In the genomic region with DNA sequence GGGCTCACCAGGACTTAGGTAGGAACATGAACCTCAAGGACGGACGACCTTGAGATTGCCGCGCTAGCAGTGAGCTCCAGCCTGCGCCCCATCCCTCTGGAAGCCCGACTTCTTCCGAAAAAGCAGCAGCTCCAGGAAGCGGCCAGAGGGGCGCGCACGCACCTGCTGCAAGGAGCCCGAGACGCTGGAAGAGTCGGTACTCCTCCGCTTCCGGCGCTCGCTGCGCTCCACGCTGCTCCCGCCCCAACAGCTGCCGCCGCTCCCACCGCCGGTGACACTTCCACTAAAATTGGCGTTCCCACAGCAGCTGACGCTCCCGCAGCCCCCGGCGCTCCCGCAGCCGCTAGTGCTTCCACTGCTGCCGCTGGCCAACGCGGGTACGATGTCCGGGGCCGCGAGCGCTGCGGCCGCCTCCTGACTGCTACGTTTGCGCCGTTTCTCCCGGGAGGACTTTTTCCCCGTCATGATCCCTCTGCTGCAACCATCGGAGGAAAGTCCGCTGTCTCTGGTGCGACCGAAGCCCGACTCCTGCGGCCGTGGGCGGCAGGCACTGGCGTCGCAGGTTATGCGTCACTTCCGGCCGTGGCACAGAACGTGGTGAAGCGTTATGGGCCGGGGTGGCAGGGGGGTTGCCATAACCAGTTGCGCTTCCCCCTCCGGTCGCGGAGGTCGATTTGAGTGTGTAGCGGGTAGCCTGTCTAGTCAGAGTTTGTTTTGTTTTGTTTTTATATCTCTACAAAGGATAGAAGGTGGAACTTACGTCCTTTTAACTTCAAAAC, we compare ENCODE assay signal across 1 cellular context.
TF ChIP-seq lines count a peak whose summit lies in the region.

CAAP1 (minus strand) TSS at position 552 of the 779 bp plus-strand sequence; CDS start at position 465, 87 bp downstream.

TF ChIP-seq in HEK293, 187 proteins besides CTCF, POLR2A, EP300 and RAD21 (continued from another document and continues in another):
- TF ChIP-seq ZBTB6 (tag by site-specific recombination; IDR thresholded peaks at IDR 0.05) (peak; percentile 50; the same call in 1 of the 2 replicates), ZFP69B (tag by site-specific recombination; IDR thresholded peaks at IDR 0.05) (no peak), YY1 (tag by site-specific recombination; IDR thresholded peaks at IDR 0.05) (peak; percentile 44; the same call in 1 of the 2 replicates), IKZF3 (tag by site-specific recombination; IDR thresholded peaks at IDR 0.05) (peak; percentile 89), ZBTB11 (tag by site-specific recombination; conservative IDR thresholded peaks at IDR 0.05; ENCODE audit: low read depth) (peak; percentile 97), ZBTB20 (tag by site-specific recombination; IDR thresholded peaks at IDR 0.05) (peak; percentile 88), ZNF341 (tag by site-specific recombination; IDR thresholded peaks at IDR 0.05; ENCODE audit: low read depth) (peak; percentile 93), ZNF24 (tag by site-specific recombination; IDR thresholded peaks at IDR 0.05) (0 out of 2 replicates have a peak, but pooled peaks have one; percentile 63), KLF16 (tag by site-specific recombination; IDR thresholded peaks at IDR 0.05) (peak; percentile 37; the same call in 1 of the 2 replicates), ZEB2 (tag by site-specific recombination; IDR thresholded peaks at IDR 0.05) (peak; percentile 90), ZSCAN30 (tag by site-specific recombination; IDR thresholded peaks at IDR 0.05) (peak; percentile 86), MZF1 (tag by site-specific recombination; IDR thresholded peaks at IDR 0.05; ENCODE audit: borderline replicate concordance) (peak; percentile 27), BCL6B (tag by site-specific recombination; IDR thresholded peaks at IDR 0.05) (no peak), SP2 (tag by site-specific recombination; IDR thresholded peaks at IDR 0.05) (peak; percentile 72), ZNF843 (tag by site-specific recombination; IDR thresholded peaks at IDR 0.05) (peak; percentile 40), YY2 (tag by site-specific recombination; IDR thresholded peaks at IDR 0.05) (0 out of 2 replicates have a peak, but pooled peaks have one; percentile 33), SP3 (tag by site-specific recombination; IDR thresholded peaks at IDR 0.05) (no peak; the same call in 1 of the 2 replicates), REPIN1 (tag by site-specific recombination; IDR thresholded peaks at IDR 0.05; ENCODE audit: low read depth) (no peak), ZBTB26 (tag by site-specific recombination; optimal IDR thresholded peaks at IDR 0.05) (peak; percentile 82), KLF8 (tag by site-specific recombination; IDR thresholded peaks at IDR 0.05) (peak; percentile 66; the same call in 1 of the 2 replicates), ZFHX2 (tag by site-specific recombination; conservative IDR thresholded peaks at IDR 0.05) (peak; percentile 84), ZBTB21 (tag by site-specific recombination; IDR thresholded peaks at IDR 0.05) (0 out of 2 replicates have a peak, but pooled peaks have one; percentile 18), ZNF501 (tag by site-specific recombination; IDR thresholded peaks at IDR 0.05) (peak; percentile 90), ZNF366 (tag by site-specific recombination; conservative IDR thresholded peaks at IDR 0.05) (0 out of 2 replicates have a peak, but pooled peaks have one; percentile 12), ZNF837 (tag by site-specific recombination; IDR thresholded peaks at IDR 0.05) (no peak), ZNF785 (tag by site-specific recombination; IDR thresholded peaks at IDR 0.05) (0 out of 2 replicates have a peak, but pooled peaks have one; percentile 31), ZNF311 (tag by site-specific recombination; IDR thresholded peaks at IDR 0.05; ENCODE audit: borderline replicate concordance) (no peak), ZNF561 (tag by site-specific recombination; IDR thresholded peaks at IDR 0.05; ENCODE audit: borderline replicate concordance) (0 out of 2 replicates have a peak, but pooled peaks have one; percentile 66), SCRT1 (tag by site-specific recombination; IDR thresholded peaks at IDR 0.05; ENCODE audit: borderline replicate concordance) (peak; percentile 95), ZNF548 (tag by site-specific recombination; IDR thresholded peaks at IDR 0.05) (no peak), ZNF248 (tag by site-specific recombination; IDR thresholded peaks at IDR 0.05) (no peak), ZXDB (tag by site-specific recombination; IDR thresholded peaks at IDR 0.05) (peak; percentile 89), ZNF521 (tag by site-specific recombination; IDR thresholded peaks at IDR 0.05) (no peak)
- TF ChIP-seq, protein P1, sequence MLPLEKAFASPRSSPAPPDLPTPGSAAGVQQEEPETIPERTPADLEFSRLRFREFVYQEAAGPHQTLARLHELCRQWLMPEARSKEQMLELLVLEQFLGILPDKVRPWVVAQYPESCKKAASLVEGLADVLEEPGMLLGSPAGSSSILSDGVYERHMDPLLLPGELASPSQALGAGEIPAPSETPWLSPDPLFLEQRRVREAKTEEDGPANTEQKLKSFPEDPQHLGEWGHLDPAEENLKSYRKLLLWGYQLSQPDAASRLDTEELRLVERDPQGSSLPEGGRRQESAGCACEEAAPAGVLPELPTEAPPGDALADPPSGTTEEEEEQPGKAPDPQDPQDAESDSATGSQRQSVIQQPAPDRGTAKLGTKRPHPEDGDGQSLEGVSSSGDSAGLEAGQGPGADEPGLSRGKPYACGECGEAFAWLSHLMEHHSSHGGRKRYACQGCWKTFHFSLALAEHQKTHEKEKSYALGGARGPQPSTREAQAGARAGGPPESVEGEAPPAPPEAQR (tag by site-specific recombination; IDR thresholded peaks at IDR 0.05): no peak
- TF ChIP-seq, protein P2, sequence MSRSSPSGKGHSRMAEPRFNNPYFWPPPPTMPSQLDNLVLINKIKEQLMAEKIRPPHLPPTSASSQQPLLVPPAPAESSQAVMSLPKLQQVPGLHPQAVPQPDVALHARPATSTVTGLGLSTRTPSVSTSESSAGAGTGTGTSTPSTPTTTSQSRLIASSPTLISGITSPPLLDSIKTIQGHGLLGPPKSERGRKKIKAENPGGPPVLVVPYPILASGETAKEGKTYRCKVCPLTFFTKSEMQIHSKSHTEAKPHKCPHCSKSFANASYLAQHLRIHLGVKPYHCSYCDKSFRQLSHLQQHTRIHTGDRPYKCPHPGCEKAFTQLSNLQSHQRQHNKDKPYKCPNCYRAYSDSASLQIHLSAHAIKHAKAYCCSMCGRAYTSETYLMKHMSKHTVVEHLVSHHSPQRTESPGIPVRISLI (tag by site-specific recombination; IDR thresholded peaks at IDR 0.05): no peak
- TF ChIP-seq, protein P3, sequence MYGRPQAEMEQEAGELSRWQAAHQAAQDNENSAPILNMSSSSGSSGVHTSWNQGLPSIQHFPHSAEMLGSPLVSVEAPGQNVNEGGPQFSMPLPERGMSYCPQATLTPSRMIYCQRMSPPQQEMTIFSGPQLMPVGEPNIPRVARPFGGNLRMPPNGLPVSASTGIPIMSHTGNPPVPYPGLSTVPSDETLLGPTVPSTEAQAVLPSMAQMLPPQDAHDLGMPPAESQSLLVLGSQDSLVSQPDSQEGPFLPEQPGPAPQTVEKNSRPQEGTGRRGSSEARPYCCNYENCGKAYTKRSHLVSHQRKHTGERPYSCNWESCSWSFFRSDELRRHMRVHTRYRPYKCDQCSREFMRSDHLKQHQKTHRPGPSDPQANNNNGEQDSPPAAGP (tag by site-specific recombination; IDR thresholded peaks at IDR 0.05): peak; percentile 53; the same call in 1 of the 2 replicates
- TF ChIP-seq, protein P4, sequence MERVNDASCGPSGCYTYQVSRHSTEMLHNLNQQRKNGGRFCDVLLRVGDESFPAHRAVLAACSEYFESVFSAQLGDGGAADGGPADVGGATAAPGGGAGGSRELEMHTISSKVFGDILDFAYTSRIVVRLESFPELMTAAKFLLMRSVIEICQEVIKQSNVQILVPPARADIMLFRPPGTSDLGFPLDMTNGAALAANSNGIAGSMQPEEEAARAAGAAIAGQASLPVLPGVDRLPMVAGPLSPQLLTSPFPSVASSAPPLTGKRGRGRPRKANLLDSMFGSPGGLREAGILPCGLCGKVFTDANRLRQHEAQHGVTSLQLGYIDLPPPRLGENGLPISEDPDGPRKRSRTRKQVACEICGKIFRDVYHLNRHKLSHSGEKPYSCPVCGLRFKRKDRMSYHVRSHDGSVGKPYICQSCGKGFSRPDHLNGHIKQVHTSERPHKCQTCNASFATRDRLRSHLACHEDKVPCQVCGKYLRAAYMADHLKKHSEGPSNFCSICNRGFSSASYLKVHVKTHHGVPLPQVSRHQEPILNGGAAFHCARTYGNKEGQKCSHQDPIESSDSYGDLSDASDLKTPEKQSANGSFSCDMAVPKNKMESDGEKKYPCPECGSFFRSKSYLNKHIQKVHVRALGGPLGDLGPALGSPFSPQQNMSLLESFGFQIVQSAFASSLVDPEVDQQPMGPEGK (tag by site-specific recombination; IDR thresholded peaks at IDR 0.05): peak; percentile 89
- TF ChIP-seq, protein P5, sequence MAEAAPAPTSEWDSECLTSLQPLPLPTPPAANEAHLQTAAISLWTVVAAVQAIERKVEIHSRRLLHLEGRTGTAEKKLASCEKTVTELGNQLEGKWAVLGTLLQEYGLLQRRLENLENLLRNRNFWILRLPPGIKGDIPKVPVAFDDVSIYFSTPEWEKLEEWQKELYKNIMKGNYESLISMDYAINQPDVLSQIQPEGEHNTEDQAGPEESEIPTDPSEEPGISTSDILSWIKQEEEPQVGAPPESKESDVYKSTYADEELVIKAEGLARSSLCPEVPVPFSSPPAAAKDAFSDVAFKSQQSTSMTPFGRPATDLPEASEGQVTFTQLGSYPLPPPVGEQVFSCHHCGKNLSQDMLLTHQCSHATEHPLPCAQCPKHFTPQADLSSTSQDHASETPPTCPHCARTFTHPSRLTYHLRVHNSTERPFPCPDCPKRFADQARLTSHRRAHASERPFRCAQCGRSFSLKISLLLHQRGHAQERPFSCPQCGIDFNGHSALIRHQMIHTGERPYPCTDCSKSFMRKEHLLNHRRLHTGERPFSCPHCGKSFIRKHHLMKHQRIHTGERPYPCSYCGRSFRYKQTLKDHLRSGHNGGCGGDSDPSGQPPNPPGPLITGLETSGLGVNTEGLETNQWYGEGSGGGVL (tag by site-specific recombination; IDR thresholded peaks at IDR 0.05): peak; percentile 84
- TF ChIP-seq, protein P6, sequence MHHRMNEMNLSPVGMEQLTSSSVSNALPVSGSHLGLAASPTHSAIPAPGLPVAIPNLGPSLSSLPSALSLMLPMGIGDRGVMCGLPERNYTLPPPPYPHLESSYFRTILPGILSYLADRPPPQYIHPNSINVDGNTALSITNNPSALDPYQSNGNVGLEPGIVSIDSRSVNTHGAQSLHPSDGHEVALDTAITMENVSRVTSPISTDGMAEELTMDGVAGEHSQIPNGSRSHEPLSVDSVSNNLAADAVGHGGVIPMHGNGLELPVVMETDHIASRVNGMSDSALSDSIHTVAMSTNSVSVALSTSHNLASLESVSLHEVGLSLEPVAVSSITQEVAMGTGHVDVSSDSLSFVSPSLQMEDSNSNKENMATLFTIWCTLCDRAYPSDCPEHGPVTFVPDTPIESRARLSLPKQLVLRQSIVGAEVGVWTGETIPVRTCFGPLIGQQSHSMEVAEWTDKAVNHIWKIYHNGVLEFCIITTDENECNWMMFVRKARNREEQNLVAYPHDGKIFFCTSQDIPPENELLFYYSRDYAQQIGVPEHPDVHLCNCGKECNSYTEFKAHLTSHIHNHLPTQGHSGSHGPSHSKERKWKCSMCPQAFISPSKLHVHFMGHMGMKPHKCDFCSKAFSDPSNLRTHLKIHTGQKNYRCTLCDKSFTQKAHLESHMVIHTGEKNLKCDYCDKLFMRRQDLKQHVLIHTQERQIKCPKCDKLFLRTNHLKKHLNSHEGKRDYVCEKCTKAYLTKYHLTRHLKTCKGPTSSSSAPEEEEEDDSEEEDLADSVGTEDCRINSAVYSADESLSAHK (tag by site-specific recombination; IDR thresholded peaks at IDR 0.05): no peak; the same call in 1 of the 2 replicates
